In genomic region chr21:41133896-41134522, GRCh38 we compare ENCODE assay signal across 9 cellular contexts. TPM values are rescaled to one million over a fixed set of nuclear protein-coding genes. Genes with fewer than 3 reads are reported as not detected.
DNase-seq lines count a peak whose midpoint lies in the region; ATAC-seq and TF ChIP-seq lines count a peak whose summit lies in the region.
"Had no signal": no experiment of that assay in that cellular context is flagged by ENCODE, and none has a peak within 500 bp of the region (broad histone marks: within the 10 kb centered on the region; RNA-seq: fewer than 3 reads in every experiment).

No MANE protein-coding gene starts in this region.

- peak; percentile 59 for DNase-seq in GM10248 (ENCODE audit: extremely low spot score)
- DNase-seq in M059J (ENCODE audit: low read depth) = peak; percentile 68
- DNase-seq in astrocyte of the cerebellum (ENCODE audit: low read depth) = peak; percentile 23
- DNase-seq in left colon = no peak
- no peak for DNase-seq in D341Med (ENCODE audit: low spot score)
- no peak for DNase-seq in stimulated activated CD4-positive, alpha-beta T cell treated with anti-CD3 and anti-CD28 coated beads, Interleukin-15, amount 100 ng/mL, for 24 hours
- DNase-seq in activated naive CD4-positive, alpha-beta T cell (lab: John Stamatoyannopoulos, UW) = no peak

- in situ Hi-C loops in astrocyte of the cerebellum (cut with HindIII; ENCODE audit: low sequenced_read_pairs) = no loop called here

- intact Hi-C loops in left colon (cut with DNase I, micrococcal nuclease) = no loop called here

- no peak overlapping the region for H3K4me3 ChIP-seq in astrocyte of the cerebellum (ENCODE audit: low read depth, low read length)
- H3K4me3 ChIP-seq: SK-N-MC had no signal

- CTCF ChIA-PET in GM10248 (lab: Yijun Ruan, JAX) = interaction anchor here (0.8 to 3.4 kb wide), 6 partner anchors 11 to 1616 kb away, joined by 3 to 19 read pairs (median 6); no protein-coding TSS in a partner anchor

- POLR2A ChIA-PET in GM10248 (lab: Yijun Ruan, JAX) = no interaction called here

- TF ChIP-seq CTCF in GM10248 (IDR thresholded peaks at IDR 0.05; ENCODE audit: control extremely low read depth, extremely low read depth, low read depth, missing control alignments) (peak; percentile 60), astrocyte of the cerebellum (IDR thresholded peaks at IDR 0.05; ENCODE audit: low read depth, low read length, missing control alignments) (peak; percentile 62)

- ATAC-seq in left colon = peak; percentile 66
- ATAC-seq in GM18511 (IDR thresholded peaks at IDR 0.05; ENCODE audit: unreplicated experiment) = no peak

RNA-seq across cellular contexts. Expression of gene BACE2, which starts 34.0 kb away (rescaled TPM):
- 194 and 229 TPM in 2 replicates for total RNA-seq in M059J (2014; rRNA removed; shearing (Covaris generic))
- total RNA-seq in left colon = 10 to 100 TPM; 59.3 to 65.1 TPM

Comparison
In these comparisons a context has a peak if more than half of its experiments do, and no peak if none do; other contexts are left out.
1. DNase-seq: peak in GM10248 (single experiment), M059J (single experiment) and astrocyte of the cerebellum (single experiment); none in left colon (0 of 2), D341Med (single experiment), stimulated activated CD4-positive, alpha-beta T cell treated with anti-CD3 and anti-CD28 coated beads, Interleukin-15, amount 100 ng/mL, for 24 hours (single experiment) and activated naive CD4-positive, alpha-beta T cell (0 of 4).